In the genomic region with DNA sequence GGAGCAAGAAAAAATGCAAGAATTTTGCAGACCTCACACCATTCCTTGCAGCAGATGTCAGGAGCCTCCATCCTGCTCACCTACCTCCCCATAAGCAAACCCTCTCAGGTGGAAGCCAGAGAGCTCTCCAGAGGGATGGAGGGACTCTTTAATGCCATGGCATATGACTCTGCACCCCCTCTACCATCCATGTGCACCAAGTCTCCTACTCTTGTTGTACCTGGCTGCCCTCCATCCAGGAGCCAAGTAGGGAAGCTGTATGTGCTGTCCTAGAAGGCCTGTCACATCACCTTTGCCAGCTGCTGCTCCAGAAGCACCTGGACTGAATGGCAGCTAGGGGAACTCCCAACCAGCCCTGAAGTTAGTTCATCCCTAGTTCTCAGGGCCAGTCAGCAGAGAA, we compare ENCODE assay signal across 12 cellular contexts. TPM values are rescaled to one million over a fixed set of nuclear protein-coding genes. Genes with fewer than 3 reads are reported as not detected.
"Had no signal": no experiment of that assay in that cellular context is flagged by ENCODE, and none has a peak within 500 bp of the region (broad histone marks: within the 10 kb centered on the region; RNA-seq: fewer than 3 reads in every experiment).

No MANE protein-coding gene starts in this region.

- H3K4me2 ChIP-seq: GM23338 had no signal

- H3K36me3 ChIP-seq: HAP-1 had no signal

- H3K27ac Mint-ChIP-seq: GM23338, H9, HFFc6 had no signal

- FAIRE-seq: H1, H54 had no signal

- H3K9ac ChIP-seq: GM23248 had no signal

- H3K4me3 ChIP-seq: GM23248, GM23338, HAP-1 had no signal

- ATAC-seq: GM23338, HCT116 had no signal

- H3K4me3 Mint-ChIP-seq: GM23338, H9, HFFc6 had no signal

- H3K4me1 Mint-ChIP-seq: GM23338, H9 had no signal

- DNase-seq: GOT3, H7, H9, HCEC 1CT, HFFc6 had no signal

- H3K9me3 ChIP-seq: HAP-1 had no signal

- H3K4me1 ChIP-seq: HAP-1 had no signal

- H2AFZ ChIP-seq: GM23248, GM23338 had no signal

- H3K27ac ChIP-seq: GM23248 had no signal

RNA-seq across cellular contexts. Expression of a gene that starts 38.5 kb away (rescaled TPM):
- total RNA-seq: GM23248, GM23338, H1, H4, H7, HFFc6 had no signal
- polyA plus RNA-seq: GM23248 had no signal
